8 cellular contexts compared by ENCODE assay signal in genomic region chr17:47830991-47831933, GRCh38. TPM values are rescaled to one million over a fixed set of nuclear protein-coding genes. Genes with fewer than 3 reads are reported as not detected.
DNase-seq lines count a peak whose midpoint lies in the region; ATAC-seq and TF ChIP-seq lines count a peak whose summit lies in the region.

A gene with protein sequence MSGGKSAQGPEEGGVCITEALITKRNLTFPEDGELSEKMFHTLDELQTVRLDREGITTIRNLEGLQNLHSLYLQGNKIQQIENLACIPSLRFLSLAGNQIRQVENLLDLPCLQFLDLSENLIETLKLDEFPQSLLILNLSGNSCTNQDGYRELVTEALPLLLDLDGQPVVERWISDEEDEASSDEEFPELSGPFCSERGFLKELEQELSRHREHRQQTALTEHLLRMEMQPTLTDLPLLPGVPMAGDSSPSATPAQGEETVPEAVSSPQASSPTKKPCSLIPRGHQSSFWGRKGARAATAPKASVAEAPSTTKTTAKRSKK (plus strand): TSS chr17:47831670. CDS start chr17:47831990, 320 bp downstream.
TSS of gene MRPL10 (minus strand) at chr17:47831541. CDS start at chr17:47831511, 30 bp downstream.

- no peaks in the 10 kb centered on the region for H3K9me2 ChIP-seq in Karpas-422 (replicated peaks; ENCODE audit: insufficient read depth, low read length)

- H2AFZ ChIP-seq in Karpas-422 (ENCODE audit: low read length) (peak within 1 kb of the TSS; percentile 74; the same call in 1 of the 2 replicates), fibroblast of lung (ENCODE audit: low read length) (peak within 1 kb of the TSS; percentile 99)

- H3K79me2 ChIP-seq in Karpas-422 (ENCODE audit: low read length) (peaks cover 29% of the 10 kb centered on the region), fibroblast of lung (ENCODE audit: control insufficient read depth, insufficient read depth, low read length) (peaks cover 18% of the 10 kb centered on the region)

- H3K4me3 Mint-ChIP-seq in naive thymus-derived CD4-positive, alpha-beta T cell = peak within 1 kb of the TSS; percentile 89 to 98 (median 92)
- H3K4me3 Mint-ChIP-seq in stimulated activated memory B cell treated with anti-CD40 and anti-IgM and Interleukin-4, amounts not matched to agents 10 μg/mL and 1 μg/mL and 100 μg/mL, for 72 hours = peak within 1 kb of the TSS; percentile 93

- H3K4me3 ChIP-seq in Karpas-422 (ENCODE audit: low read length) (peak within 1 kb of the TSS; percentile 87), Peyer's patch (peak within 1 kb of the TSS; percentile 70 to 79 (median 76)), fibroblast of lung (replicated peaks in 1 of 4; ENCODE audit: control extremely low read depth in 1 of 4, insufficient read depth in 1 of 4, low read depth in 3 of 4, low read length in 4 of 4) (peak within 1 kb of the TSS; percentile 82 to 99 (median 97))
- peak within 1 kb of the TSS; percentile 99 for H3K4me3 ChIP-seq in naive thymus-derived CD4-positive, alpha-beta T cell (ENCODE audit: low read length)

- no peaks in the 10 kb centered on the region for H4K20me1 ChIP-seq in Karpas-422 (ENCODE audit: insufficient read depth, low read depth, low read length)
- no peaks in the 10 kb centered on the region for H4K20me1 ChIP-seq in fibroblast of lung (ENCODE audit: control insufficient read depth, extremely low read depth, insufficient read depth, low read length)

- peaks cover 0 to 2% (median 0%) of the 10 kb centered on the region in 11 donors for H3K9me3 Mint-ChIP-seq in naive thymus-derived CD4-positive, alpha-beta T cell
- H3K9me3 Mint-ChIP-seq in stimulated activated memory B cell treated with anti-CD40 and anti-IgM and Interleukin-4, amounts not matched to agents 10 μg/mL and 1 μg/mL and 100 μg/mL, for 72 hours = no peaks in the 10 kb centered on the region

- H3K4me1 Mint-ChIP-seq in naive thymus-derived CD4-positive, alpha-beta T cell = peaks cover 34 to 79% (median 70%) of the 10 kb centered on the region in 7 donors
- H3K4me1 Mint-ChIP-seq in stimulated activated memory B cell treated with anti-CD40 and anti-IgM and Interleukin-4, amounts not matched to agents 10 μg/mL and 1 μg/mL and 100 μg/mL, for 72 hours = peaks cover 29% of the 10 kb centered on the region

- CTCF ChIA-PET in naive thymus-derived CD4-positive, alpha-beta T cell (lab: Charles Lee) = interaction anchor here (0.5 to 2.5 kb wide), 4 partner anchors 8 to 1546 kb away, joined by 4 to 16 read pairs (median 4); partner anchors contain the start of gene SCRN2

- H3K9me3 ChIP-seq in Karpas-422 (ENCODE audit: low read length) (no peaks in the 10 kb centered on the region), Peyer's patch (no peaks in the 10 kb centered on the region), fibroblast of lung (ENCODE audit: control insufficient read depth, insufficient read depth, low read depth, low read length) (no peaks in the 10 kb centered on the region)
- H3K9me3 ChIP-seq in naive thymus-derived CD4-positive, alpha-beta T cell (ENCODE audit: control insufficient read depth in 2 of 3, low read length in 3 of 3) = no peaks in the 10 kb centered on the region

- peak; percentile 86 to 89 for TF ChIP-seq POLR2A in Peyer's patch (IDR thresholded peaks at IDR 0.05)

- ATAC-seq in GM21786 (IDR thresholded peaks at IDR 0.05; ENCODE audit: unreplicated experiment) = peak; percentile 85
- ATAC-seq in naive thymus-derived CD4-positive, alpha-beta T cell = peak; percentile 88
- peak; percentile 94 for ATAC-seq in stimulated activated memory B cell treated with anti-CD40 and anti-IgM and Interleukin-4, amounts not matched to agents 10 μg/mL and 1 μg/mL and 100 μg/mL, for 72 hours

- intact Hi-C loops in naive thymus-derived CD4-positive, alpha-beta T cell (cut with micrococcal nuclease) = loop anchor here (1.0 to 2.0 kb wide), 6 partner anchors 10 to 270 kb away; partner anchors contain the start of genes OSBPL7 (in 2 of the 2), SCRN2 (in 2 of the 2), SP2 (in 2 of the 2) and CBX1 (in 1 of the 2)

- H3K27me3 Mint-ChIP-seq in naive thymus-derived CD4-positive, alpha-beta T cell = no peaks in the 10 kb centered on the region
- H3K27me3 Mint-ChIP-seq in stimulated activated memory B cell treated with anti-CD40 and anti-IgM and Interleukin-4, amounts not matched to agents 10 μg/mL and 1 μg/mL and 100 μg/mL, for 72 hours = no peaks in the 10 kb centered on the region

- H3K4me1 ChIP-seq in Karpas-422 (ENCODE audit: low read length) (peaks cover 22% of the 10 kb centered on the region), Peyer's patch (peaks cover 0 to 20% (median 5%) of the 10 kb centered on the region in 4 donors), fibroblast of lung (ENCODE audit: control insufficient read depth, extremely low read depth, insufficient read depth, low read length) (peaks cover 10% of the 10 kb centered on the region)
- H3K4me1 ChIP-seq in naive thymus-derived CD4-positive, alpha-beta T cell (ENCODE audit: control insufficient read depth in 2 of 2, insufficient read depth in 2 of 2, low read length in 2 of 2) = peaks cover 31 to 38% of the 10 kb centered on the region in 2 donors

- POLR2A ChIA-PET in naive thymus-derived CD4-positive, alpha-beta T cell (lab: Charles Lee) = interaction anchor here (0.6 to 2.8 kb wide), 13 partner anchors 9 to 718 kb away, joined by 3 to 27 read pairs (median 4); partner anchors contain the start of genes KPNB1, OSBPL7, SCRN2 and SP2

- H3K27me3 ChIP-seq in Karpas-422 (ENCODE audit: low read length) = no peaks in the 10 kb centered on the region
- no peaks in the 10 kb centered on the region for H3K27me3 ChIP-seq in Peyer's patch
- H3K27me3 ChIP-seq in fibroblast of lung (ENCODE audit: control insufficient read depth, insufficient read depth, low read length) = no peaks in the 10 kb centered on the region
- H3K27me3 ChIP-seq in naive thymus-derived CD4-positive, alpha-beta T cell (ENCODE audit: control insufficient read depth in 2 of 2, insufficient read depth in 2 of 2, low read length in 2 of 2) = no peaks in the 10 kb centered on the region

- peak within 1 kb of the TSS; percentile 83 for H3K9ac ChIP-seq in Karpas-422 (ENCODE audit: low read length)
- peak within 1 kb of the TSS; percentile 91 for H3K9ac ChIP-seq in fibroblast of lung (ENCODE audit: insufficient read depth, low read length)

- TF ChIP-seq CTCF in Peyer's patch (IDR thresholded peaks at IDR 0.05) (peak in 3 of 6 experiments; percentile 35 to 42 (median 38)), fibroblast of lung (conservative IDR thresholded peaks at IDR 0.05 in 1 of 2, IDR thresholded peaks at IDR 0.05 in 1 of 2; ENCODE audit: low read depth in 1 of 2, low read length in 2 of 2) (peak; percentile 27 to 42)

- H3K36me3 ChIP-seq in Karpas-422 (ENCODE audit: insufficient read depth, low read length) = peaks cover 11% of the 10 kb centered on the region; the same call in 1 of the 2 replicates
- H3K36me3 ChIP-seq in Peyer's patch = peaks cover 0 to 36% (median 0%) of the 10 kb centered on the region in 3 donors
- H3K36me3 ChIP-seq in fibroblast of lung (ENCODE audit: control insufficient read depth, insufficient read depth, low read length) = peaks cover 9% of the 10 kb centered on the region
- H3K36me3 ChIP-seq in naive thymus-derived CD4-positive, alpha-beta T cell (ENCODE audit: control insufficient read depth in 2 of 3, insufficient read depth in 3 of 3, low read length in 3 of 3) = peaks cover 5 to 27% (median 14%) of the 10 kb centered on the region in 3 experiments

- H3K4me2 ChIP-seq in Karpas-422 (ENCODE audit: low read depth, low read length, poor library complexity, severe bottlenecking) (peak within 1 kb of the TSS; percentile 94), fibroblast of lung (ENCODE audit: extremely low read depth, insufficient read depth, low read length) (peak within 1 kb of the TSS; percentile 96)

- H3K36me3 Mint-ChIP-seq in naive thymus-derived CD4-positive, alpha-beta T cell = peaks cover 0 to 25% (median 8%) of the 10 kb centered on the region in 5 donors
- peaks cover 23% of the 10 kb centered on the region for H3K36me3 Mint-ChIP-seq in stimulated activated memory B cell treated with anti-CD40 and anti-IgM and Interleukin-4, amounts not matched to agents 10 μg/mL and 1 μg/mL and 100 μg/mL, for 72 hours

- H3K27ac ChIP-seq in Karpas-422 (ENCODE audit: low read length) = peak within 1 kb of the TSS; percentile 30; the same call in 1 of the 2 replicates
- H3K27ac ChIP-seq in Peyer's patch = peak within 1 kb of the TSS; percentile 82 to 85 (median 84)
- H3K27ac ChIP-seq in fibroblast of lung (ENCODE audit: insufficient read depth, low read length) = peak within 1 kb of the TSS; percentile 92
- peak within 1 kb of the TSS; percentile 77 for H3K27ac ChIP-seq in naive thymus-derived CD4-positive, alpha-beta T cell (ENCODE audit: low read depth, low read length)

- DNase-seq in Daoy (ENCODE audit: low read depth) (peak; percentile 92), Karpas-422 (peak; percentile 97), Peyer's patch (peak; percentile 87 to 96 (median 94)), activated T-helper 1 cell treated with Interleukin-2 at 50 U/mL for 16 hours (ENCODE audit: low read depth) (peak; percentile 86), fibroblast of lung (ENCODE audit: low read depth in 2 of 2) (peak; percentile 90 to 92)
- DNase-seq in naive thymus-derived CD4-positive, alpha-beta T cell = peak; percentile 79 to 96 (median 91)

- peak within 1 kb of the TSS; percentile 76 to 96 (median 92) for H3K27ac Mint-ChIP-seq in naive thymus-derived CD4-positive, alpha-beta T cell
- H3K27ac Mint-ChIP-seq in stimulated activated memory B cell treated with anti-CD40 and anti-IgM and Interleukin-4, amounts not matched to agents 10 μg/mL and 1 μg/mL and 100 μg/mL, for 72 hours = peak within 1 kb of the TSS; percentile 89

RNA-seq across cellular contexts. Expression of the first gene that starts in this region (rescaled TPM):
- total RNA-seq in Daoy (2014; rRNA removed; shearing (Covaris generic)) = not detected in 2 replicates
- 2.8 TPM in 1 of 2 replicates, not detected in the other for total RNA-seq in Karpas-422 (2014; rRNA removed; shearing (Covaris generic); ENCODE audit: low replicate concordance)
- total RNA-seq in Peyer's patch (under 1 TPM in 1 of 4 donors, not detected in 3; 0.40 TPM), fibroblast of lung (under 0.01 TPM in 2 replicates)
- polyA plus RNA-seq in fibroblast of lung = 0.19 and 0.93 TPM in 2 replicates
- polyA plus RNA-seq in fibroblast of lung (2012) = 0.41 and 1.1 TPM in 2 replicates
- polyA minus RNA-seq in fibroblast of lung (ENCODE audit: low replicate concordance) = 2.1 TPM in 1 of 2 replicates, not detected in the other
- total RNA-seq in naive thymus-derived CD4-positive, alpha-beta T cell = 1 to 10 TPM in 2 of 5 experiments, under 1 TPM in 3; 0.20 to 1.7 (median 0.66) TPM
- 1 to 10 TPM; 1.2 to 1.8 TPM for polyA plus RNA-seq in naive thymus-derived CD4-positive, alpha-beta T cell

RNA-seq across cellular contexts. Expression of gene MRPL10, which starts in this region (rescaled TPM):
- 26.3 and 41.3 TPM in 2 replicates for total RNA-seq in Daoy (2014; rRNA removed; shearing (Covaris generic))
- total RNA-seq in Karpas-422 (2014; rRNA removed; shearing (Covaris generic); ENCODE audit: low replicate concordance) = 38.2 and 50.3 TPM in 2 replicates
- total RNA-seq in Peyer's patch = 10 to 100 TPM; 30.5 to 50.4 (median 34.8) TPM
- 26.5 and 31.0 TPM in 2 replicates for total RNA-seq in fibroblast of lung
- polyA plus RNA-seq in fibroblast of lung = 44.7 and 53.1 TPM in 2 replicates
- polyA plus RNA-seq in fibroblast of lung (2012) = 38.5 and 40.2 TPM in 2 replicates
- 58.3 and 103 TPM in 2 replicates for polyA minus RNA-seq in fibroblast of lung (ENCODE audit: low replicate concordance)
- total RNA-seq in naive thymus-derived CD4-positive, alpha-beta T cell = 10 to 100 TPM; 33.6 to 51.2 (median 35.7) TPM
- polyA plus RNA-seq in naive thymus-derived CD4-positive, alpha-beta T cell = 10 to 100 TPM; 36.5 to 44.0 TPM

Comparison
In these comparisons a context has a peak if more than half of its experiments do, and no peak if none do; other contexts are left out.
1. Peak in every context shown above with its lines: DNase-seq, ATAC-seq, H3K4me3 ChIP-seq and H3K27ac ChIP-seq.
2. H3K27ac ChIP-seq: peak in every context shown above with its lines; median percentile 92 in fibroblast of lung; 84 in Peyer's patch; 77 in naive thymus-derived CD4-positive, alpha-beta T cell; 30 in Karpas-422.